ENCODE assay signal across 3 cellular contexts in the genomic region with DNA sequence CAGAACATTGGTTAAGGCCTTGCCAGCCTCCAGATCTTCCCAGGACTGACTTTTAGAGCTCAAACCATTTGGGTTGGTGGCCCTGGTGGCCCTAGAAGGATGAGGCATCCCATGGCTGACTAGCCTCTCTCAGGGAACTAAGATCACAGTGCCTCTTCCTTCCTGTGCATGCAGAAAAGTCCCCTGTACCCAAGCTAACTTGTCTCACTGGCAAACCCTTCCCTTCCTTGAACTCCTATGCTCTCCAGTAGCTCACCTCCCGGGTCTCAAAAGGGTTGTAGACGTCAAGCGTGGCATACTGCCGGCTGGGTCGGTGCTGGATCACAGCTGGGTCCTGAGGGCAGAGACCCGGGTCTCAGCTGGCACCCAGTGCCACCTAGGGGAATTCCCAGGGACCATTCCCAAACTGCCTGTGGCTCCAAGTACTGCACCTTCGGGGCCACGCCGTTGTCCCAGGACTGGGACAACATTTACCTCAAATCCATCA.
TF ChIP-seq lines count a peak whose summit lies in the region.

No MANE protein-coding gene starts in this region.

TF ChIP-seq in SK-N-SH, 30 proteins besides CTCF, POLR2A, EP300 and RAD21:
- TF ChIP-seq, protein P1, sequence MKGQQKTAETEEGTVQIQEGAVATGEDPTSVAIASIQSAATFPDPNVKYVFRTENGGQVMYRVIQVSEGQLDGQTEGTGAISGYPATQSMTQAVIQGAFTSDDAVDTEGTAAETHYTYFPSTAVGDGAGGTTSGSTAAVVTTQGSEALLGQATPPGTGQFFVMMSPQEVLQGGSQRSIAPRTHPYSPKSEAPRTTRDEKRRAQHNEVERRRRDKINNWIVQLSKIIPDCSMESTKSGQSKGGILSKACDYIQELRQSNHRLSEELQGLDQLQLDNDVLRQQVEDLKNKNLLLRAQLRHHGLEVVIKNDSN (IDR thresholded peaks at IDR 0.05; ENCODE audit: borderline replicate concordance, low read depth), result no peak
TF ChIP-seq in SK-N-SH: peak in this region for 0.

TF ChIP-seq in SK-N-SH treated with all-trans-retinoic acid at 6 μM for 48 hours, 23 proteins besides CTCF, POLR2A, EP300 and RAD21:
- TF ChIP-seq OSR1 (CRISPR knock-in tag; IDR thresholded peaks at IDR 0.05) (no peak), ZNF565 (CRISPR knock-in tag; conservative IDR thresholded peaks at IDR 0.05; ENCODE audit: low read depth) (no peak), TOX (CRISPR knock-in tag; IDR thresholded peaks at IDR 0.05; ENCODE audit: borderline replicate concordance) (no peak), GLIS3 (CRISPR knock-in tag; IDR thresholded peaks at IDR 0.05) (no peak), BACH2 (CRISPR knock-in tag; IDR thresholded peaks at IDR 0.05; ENCODE audit: borderline replicate concordance) (no peak), SNAI2 (CRISPR knock-in tag; IDR thresholded peaks at IDR 0.05) (no peak), ZC3H10 (CRISPR knock-in tag; IDR thresholded peaks at IDR 0.05) (no peak), CSDC2 (CRISPR knock-in tag; IDR thresholded peaks at IDR 0.05) (no peak), ARNTL (CRISPR knock-in tag; IDR thresholded peaks at IDR 0.05; ENCODE audit: borderline replicate concordance, low read depth) (no peak)
- TF ChIP-seq, protein P2, sequence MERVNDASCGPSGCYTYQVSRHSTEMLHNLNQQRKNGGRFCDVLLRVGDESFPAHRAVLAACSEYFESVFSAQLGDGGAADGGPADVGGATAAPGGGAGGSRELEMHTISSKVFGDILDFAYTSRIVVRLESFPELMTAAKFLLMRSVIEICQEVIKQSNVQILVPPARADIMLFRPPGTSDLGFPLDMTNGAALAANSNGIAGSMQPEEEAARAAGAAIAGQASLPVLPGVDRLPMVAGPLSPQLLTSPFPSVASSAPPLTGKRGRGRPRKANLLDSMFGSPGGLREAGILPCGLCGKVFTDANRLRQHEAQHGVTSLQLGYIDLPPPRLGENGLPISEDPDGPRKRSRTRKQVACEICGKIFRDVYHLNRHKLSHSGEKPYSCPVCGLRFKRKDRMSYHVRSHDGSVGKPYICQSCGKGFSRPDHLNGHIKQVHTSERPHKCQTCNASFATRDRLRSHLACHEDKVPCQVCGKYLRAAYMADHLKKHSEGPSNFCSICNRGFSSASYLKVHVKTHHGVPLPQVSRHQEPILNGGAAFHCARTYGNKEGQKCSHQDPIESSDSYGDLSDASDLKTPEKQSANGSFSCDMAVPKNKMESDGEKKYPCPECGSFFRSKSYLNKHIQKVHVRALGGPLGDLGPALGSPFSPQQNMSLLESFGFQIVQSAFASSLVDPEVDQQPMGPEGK (CRISPR knock-in tag; IDR thresholded peaks at IDR 0.05; ENCODE audit: borderline replicate concordance), result no peak

TF ChIP-seq in IMR-90, 13 proteins besides CTCF, POLR2A, EP300 and RAD21:
- TF ChIP-seq, protein P3, sequence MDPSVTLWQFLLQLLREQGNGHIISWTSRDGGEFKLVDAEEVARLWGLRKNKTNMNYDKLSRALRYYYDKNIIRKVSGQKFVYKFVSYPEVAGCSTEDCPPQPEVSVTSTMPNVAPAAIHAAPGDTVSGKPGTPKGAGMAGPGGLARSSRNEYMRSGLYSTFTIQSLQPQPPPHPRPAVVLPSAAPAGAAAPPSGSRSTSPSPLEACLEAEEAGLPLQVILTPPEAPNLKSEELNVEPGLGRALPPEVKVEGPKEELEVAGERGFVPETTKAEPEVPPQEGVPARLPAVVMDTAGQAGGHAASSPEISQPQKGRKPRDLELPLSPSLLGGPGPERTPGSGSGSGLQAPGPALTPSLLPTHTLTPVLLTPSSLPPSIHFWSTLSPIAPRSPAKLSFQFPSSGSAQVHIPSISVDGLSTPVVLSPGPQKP (IDR thresholded peaks at IDR 0.05; ENCODE audit: borderline replicate concordance, low read depth, low read length), result no peak
- TF ChIP-seq NFE2L2 (IDR thresholded peaks at IDR 0.05; ENCODE audit: low read depth, low read length), result no peak
- TF ChIP-seq, protein P4, sequence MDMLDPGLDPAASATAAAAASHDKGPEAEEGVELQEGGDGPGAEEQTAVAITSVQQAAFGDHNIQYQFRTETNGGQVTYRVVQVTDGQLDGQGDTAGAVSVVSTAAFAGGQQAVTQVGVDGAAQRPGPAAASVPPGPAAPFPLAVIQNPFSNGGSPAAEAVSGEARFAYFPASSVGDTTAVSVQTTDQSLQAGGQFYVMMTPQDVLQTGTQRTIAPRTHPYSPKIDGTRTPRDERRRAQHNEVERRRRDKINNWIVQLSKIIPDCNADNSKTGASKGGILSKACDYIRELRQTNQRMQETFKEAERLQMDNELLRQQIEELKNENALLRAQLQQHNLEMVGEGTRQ (IDR thresholded peaks at IDR 0.05; ENCODE audit: low read depth, low read length), result no peak
